8 cellular contexts compared by ENCODE assay signal in genomic region chr17:3843935-3844516, GRCh38. TPM values are rescaled to one million over a fixed set of nuclear protein-coding genes. Genes with fewer than 3 reads are reported as not detected.
DNase-seq lines count a peak whose midpoint lies in the region; ATAC-seq and TF ChIP-seq lines count a peak whose summit lies in the region.

No MANE protein-coding gene starts in this region.

- no peak overlapping the region for H2AK5ac ChIP-seq in IMR-90 (ENCODE audit: low read depth, low read length)

- no peak overlapping the region for H3K23ac ChIP-seq in IMR-90 (ENCODE audit: low read depth, low read length)

- H2BK120ac ChIP-seq in IMR-90 (ENCODE audit: low read depth, low read length): no peak overlapping the region

- no peak overlapping the region for H2BK20ac ChIP-seq in IMR-90 (ENCODE audit: low read depth, low read length)

- H3K4ac ChIP-seq in IMR-90 (ENCODE audit: low read depth, low read length): no peak overlapping the region

- TF ChIP-seq CTCF in IMR-90 (conservative IDR thresholded peaks at IDR 0.05; ENCODE audit: low read depth, low read length) (peak; percentile 48), mammary epithelial cell (conservative IDR thresholded peaks at IDR 0.05 in 1 of 2, IDR thresholded peaks at IDR 0.05 in 1 of 2; ENCODE audit: extremely low read depth in 1 of 2, insufficient read depth in 1 of 2, low read depth in 1 of 2, low read length in 2 of 2) (peak; percentile 81 to 86), uterus (IDR thresholded peaks at IDR 0.05) (no peak)

- in situ Hi-C loops in IMR-90 (cut with MboI; ENCODE audit: low sequenced_read_pairs) (no loop called here), mammary epithelial cell (cut with MboI; ENCODE audit: low sequenced_read_pairs in 2 of 2) (no loop called here)

- DNase-seq in Daoy (ENCODE audit: low read depth) (peak; percentile 46), IMR-90 (no peak), mammary epithelial cell (peak; percentile 38), naive B cell (peak; percentile 35), NCI-H187 treated with DMSO at 0.1 percent for 48 hours (lab: John Stamatoyannopoulos, UW) (no peak), uterus (no peak)
- DNase-seq in T-helper 2 cell treated with Interferon-gamma antibody and Interleukin-4, amounts not matched to agents 5 μg/mL and 100 μg/mL, for 36 hours (ENCODE audit: low spot score): peak; percentile 31

- H2BK15ac ChIP-seq in IMR-90 (ENCODE audit: low read depth, low read length): no peak overlapping the region

- H3K18ac ChIP-seq in IMR-90 (ENCODE audit: low read depth, low read length): no peak overlapping the region

- H3K79me2 ChIP-seq in mammary epithelial cell (ENCODE audit: insufficient read depth, low read length): peaks cover 65% of the 10 kb centered on the region

- no peak overlapping the region for H3K14ac ChIP-seq in IMR-90 (replicated peaks; ENCODE audit: low read depth, low read length)

- CTCF ChIA-PET in IMR-90 (lab: Yijun Ruan, JAX): no interaction called here
- CTCF ChIA-PET in mammary epithelial cell (lab: Charles Lee; ENCODE audit: low non-redundant PET): interaction anchor here (0.6 to 1.0 kb wide), 4 partner anchors 65 to 368 kb away, joined by 3 to 5 read pairs (median 4); partner anchors contain the start of genes ASPA and P2RX5

- peaks cover 26 to 45% of the 10 kb centered on the region in 2 experiments for H3K79me1 ChIP-seq in IMR-90 (ENCODE audit: low read depth in 1 of 2, low read length in 2 of 2)

- POLR2A ChIA-PET in IMR-90 (lab: Charles Lee; ENCODE audit: unreplicated experiment): no interaction called here

- H3K9me3 ChIP-seq in IMR-90 (ENCODE audit: control insufficient read depth, insufficient read depth, low read length): no peaks in the 10 kb centered on the region
- H3K9me3 ChIP-seq in mammary epithelial cell (replicated peaks; ENCODE audit: insufficient read depth, low read length): no peaks in the 10 kb centered on the region
- no peaks in the 10 kb centered on the region for H3K9me3 ChIP-seq in uterus

- H3K27ac Mint-ChIP-seq in T-helper 2 cell treated with Interferon-gamma antibody and Interleukin-4, amounts not matched to agents 5 μg/mL and 100 μg/mL, for 36 hours: peak overlapping the region; percentile 5
- H3K27ac Mint-ChIP-seq in naive B cell: peak overlapping the region in 2 of 6 donors; percentile 23 to 43

- dilution Hi-C loops in IMR-90 (cut with HindIII; ENCODE audit: low sequenced_read_pairs, unreplicated experiment) (no loop called here), mammary epithelial cell (cut with HindIII; ENCODE audit: low sequenced_read_pairs) (no loop called here)

- H4K8ac ChIP-seq in IMR-90 (ENCODE audit: low read depth in 2 of 2, low read length in 2 of 2): no peak overlapping the region

- H3K4me1 Mint-ChIP-seq in T-helper 2 cell treated with Interferon-gamma antibody and Interleukin-4, amounts not matched to agents 5 μg/mL and 100 μg/mL, for 36 hours (ENCODE audit: low read depth): peaks cover 16% of the 10 kb centered on the region
- H3K4me1 Mint-ChIP-seq in naive B cell: peaks cover 15 to 35% (median 19%) of the 10 kb centered on the region in 3 donors

- no peak for ATAC-seq in IMR-90 (ENCODE audit: low read depth)
- no peak for ATAC-seq in naive B cell (ENCODE audit: low read depth in 2 of 2)
- ATAC-seq in GM19328 (IDR thresholded peaks at IDR 0.05; ENCODE audit: unreplicated experiment): no peak

- H3K4me3 Mint-ChIP-seq in T-helper 2 cell treated with Interferon-gamma antibody and Interleukin-4, amounts not matched to agents 5 μg/mL and 100 μg/mL, for 36 hours: peak overlapping the region; percentile 91
- peak overlapping the region; percentile 45 to 99 (median 90) for H3K4me3 Mint-ChIP-seq in naive B cell

- intact Hi-C loops in IMR-90 (cut with micrococcal nuclease): no loop called here
- intact Hi-C loops in mammary epithelial cell (cut with micrococcal nuclease): loop anchor here (1.0 kb wide), 1 partner anchor 63 kb away; no protein-coding TSS in a partner anchor
- intact Hi-C loops in uterus (cut with DNase I; ENCODE audit: low total_unique reads): no loop called here

- no peaks in the 10 kb centered on the region for H3K27me3 Mint-ChIP-seq in T-helper 2 cell treated with Interferon-gamma antibody and Interleukin-4, amounts not matched to agents 5 μg/mL and 100 μg/mL, for 36 hours (ENCODE audit: low read depth)
- peaks cover 0 to 3% (median 0%) of the 10 kb centered on the region in 3 donors for H3K27me3 Mint-ChIP-seq in naive B cell

- WGBS in IMR-90 (ENCODE audit: extremely low coverage in 2 of 2, insufficient read length in 1 of 2), 2 experiments: 60% methylated on average over 1 of the region's 3 CpGs; no CpG with 5 or more reads in 1 of the 2 experiments
- 11% methylated on average over 3 of the region's 3 CpGs for WGBS in mammary epithelial cell (ENCODE audit: low coverage, missing lambda C conversion rate)

- H3K4me2 ChIP-seq in IMR-90 (ENCODE audit: low read depth, low read length) (no peak overlapping the region), mammary epithelial cell (ENCODE audit: insufficient read depth, low read depth, low read length) (peak overlapping the region; percentile 2)

- TF ChIP-seq POLR2A in IMR-90 (IDR thresholded peaks at IDR 0.05; ENCODE audit: low read depth, low read length): no peak
- no peak for TF ChIP-seq POLR2A in uterus (IDR thresholded peaks at IDR 0.05)

- H4K91ac ChIP-seq in IMR-90 (ENCODE audit: insufficient read depth, low read depth, low read length): no peak overlapping the region

- no TSS peak for BruUV-seq in IMR-90 (replicated peaks; lab: Mats Ljungman, UMichigan)
- no TSS peak for BruUV-seq in mammary epithelial cell (replicated peaks; lab: Mats Ljungman, UMichigan)

- H3K9ac ChIP-seq in IMR-90 (ENCODE audit: low read depth, low read length) (no peak overlapping the region), mammary epithelial cell (ENCODE audit: insufficient read depth, low read length) (no peak overlapping the region)

- H3K36me3 ChIP-seq in IMR-90 (ENCODE audit: control insufficient read depth, insufficient read depth, low read length) (peaks cover 22% of the 10 kb centered on the region), mammary epithelial cell (ENCODE audit: insufficient read depth, low read length) (peaks cover 7% of the 10 kb centered on the region), uterus (no peaks in the 10 kb centered on the region)

- H2BK5ac ChIP-seq in IMR-90 (ENCODE audit: low read depth, low read length, poor library complexity, severe bottlenecking): no peak overlapping the region

- H3K4me1 ChIP-seq in IMR-90 (ENCODE audit: control insufficient read depth, insufficient read depth, low read length): peaks cover 3% of the 10 kb centered on the region
- peaks cover 16% of the 10 kb centered on the region for H3K4me1 ChIP-seq in mammary epithelial cell (ENCODE audit: insufficient read depth, low read length)
- no peaks in the 10 kb centered on the region for H3K4me1 ChIP-seq in uterus

- H3K36me3 Mint-ChIP-seq in T-helper 2 cell treated with Interferon-gamma antibody and Interleukin-4, amounts not matched to agents 5 μg/mL and 100 μg/mL, for 36 hours (ENCODE audit: low read depth): peaks cover 41% of the 10 kb centered on the region
- H3K36me3 Mint-ChIP-seq in naive B cell: peaks cover 7% of the 10 kb centered on the region in 2 donors

- H3K9me3 Mint-ChIP-seq in T-helper 2 cell treated with Interferon-gamma antibody and Interleukin-4, amounts not matched to agents 5 μg/mL and 100 μg/mL, for 36 hours: no peaks in the 10 kb centered on the region
- no peaks in the 10 kb centered on the region for H3K9me3 Mint-ChIP-seq in naive B cell

- H2AK9ac ChIP-seq in IMR-90 (replicated peaks; ENCODE audit: low read depth, low read length, poor library complexity): no peak overlapping the region

- H2AFZ ChIP-seq in IMR-90 (replicated peaks; ENCODE audit: low read length, poor library complexity) (no peak overlapping the region), mammary epithelial cell (ENCODE audit: low read depth, low read length) (no peak overlapping the region)

- H3K27ac ChIP-seq in IMR-90 (ENCODE audit: insufficient read depth, low read length) (no peak overlapping the region), mammary epithelial cell (ENCODE audit: insufficient read depth, low read depth, low read length) (no peak overlapping the region), uterus (no peak overlapping the region)

- TF ChIP-seq RAD21 in IMR-90 (IDR thresholded peaks at IDR 0.05; ENCODE audit: low read length): peak; percentile 30

- peaks cover 9% of the 10 kb centered on the region; the same call in 1 of the 2 replicates for H3K9me1 ChIP-seq in IMR-90 (ENCODE audit: insufficient read depth, low read length)

- no peak overlapping the region for H3K56ac ChIP-seq in IMR-90 (ENCODE audit: extremely low read depth, insufficient read depth, low read length)

- H3K4me3 ChIP-seq in IMR-90 (ENCODE audit: insufficient read depth, low read depth, low read length) (no peak overlapping the region), mammary epithelial cell (replicated peaks in 1 of 3; ENCODE audit: insufficient read depth in 1 of 3, low read depth in 2 of 3, low read length in 3 of 3) (no peak overlapping the region), uterus (no peak overlapping the region)

- H3K27me3 ChIP-seq in IMR-90 (ENCODE audit: control insufficient read depth, insufficient read depth, low read length) (no peaks in the 10 kb centered on the region), mammary epithelial cell (ENCODE audit: insufficient read depth, low read length) (no peaks in the 10 kb centered on the region), uterus (no peaks in the 10 kb centered on the region)

- H4K20me1 ChIP-seq in IMR-90 (ENCODE audit: insufficient read depth, low read length) (peaks cover 13% of the 10 kb centered on the region; the same call in 1 of the 2 replicates), mammary epithelial cell (ENCODE audit: insufficient read depth, low read length) (no peaks in the 10 kb centered on the region)

- H4K5ac ChIP-seq in IMR-90 (ENCODE audit: low read depth, low read length): no peak overlapping the region

RNA-seq across cellular contexts. Expression of gene NCBP3, which starts 2.0 kb away (rescaled TPM):
- total RNA-seq in Daoy (2014; rRNA removed; shearing (Covaris generic)): 18.8 and 30.4 TPM in 2 replicates
- 10.8 and 15.6 TPM in 2 replicates for total RNA-seq in IMR-90 (2012; rRNA removed)
- polyA plus RNA-seq in IMR-90 (2012; rRNA removed): 13.5 and 21.0 TPM in 2 replicates
- 2.5 and 4.0 TPM in 2 replicates for polyA plus RNA-seq in IMR-90 (2012; cell fraction: cytosol; rRNA removed)
- 10.1 and 46.4 TPM in 2 replicates for polyA plus RNA-seq in IMR-90 (2012; cell fraction: nucleus; rRNA removed; ENCODE audit: low replicate concordance)
- total RNA-seq in mammary epithelial cell: 10 to 100 TPM; 21.2 to 42.0 TPM
- polyA plus RNA-seq in mammary epithelial cell: 8.5 TPM
- 8.6 TPM for polyA minus RNA-seq in mammary epithelial cell
- 10 to 100 TPM in 5 of 6 donors, 1 to 10 TPM in 1; 9.4 to 34.1 (median 13.2) TPM for polyA plus RNA-seq in naive B cell (ENCODE audit: low read depth in 6 of 6)
- total RNA-seq in uterus: 10 to 100 TPM; 16.5 to 46.7 (median 30.1) TPM

RNA-seq across cellular contexts. Expression of gene ITGAE, which starts 43.0 kb away (rescaled TPM):
- 47.0 and 56.9 TPM in 2 replicates for total RNA-seq in Daoy (2014; rRNA removed; shearing (Covaris generic))
- total RNA-seq in IMR-90 (2012; rRNA removed) (47.8 and 54.1 TPM in 2 replicates), mammary epithelial cell (10 to 100 TPM in 1 of 2 donors, 1 to 10 TPM in 1; 5.7 to 21.3 TPM), uterus (10 to 100 TPM in 2 of 4 donors, 1 to 10 TPM in 2; 2.8 to 46.8 (median 14.2) TPM)
- polyA plus RNA-seq in IMR-90 (2012; rRNA removed) (57.8 and 60.8 TPM in 2 replicates), mammary epithelial cell (51.9 TPM), naive B cell (ENCODE audit: low read depth in 6 of 6) (100 to 1,000 TPM in 5 of 6 donors, 10 to 100 TPM in 1; 93.9 to 177 (median 158) TPM)
- 57.4 and 63.7 TPM in 2 replicates for polyA plus RNA-seq in IMR-90 (2012; cell fraction: cytosol; rRNA removed)
- 15.2 and 56.8 TPM in 2 replicates for polyA plus RNA-seq in IMR-90 (2012; cell fraction: nucleus; rRNA removed; ENCODE audit: low replicate concordance)
- polyA minus RNA-seq in mammary epithelial cell: 11.6 TPM

RNA-seq across cellular contexts. Expression of gene CAMKK1, which starts 48.8 kb away (rescaled TPM):
- 9.6 and 14.4 TPM in 2 replicates for total RNA-seq in Daoy (2014; rRNA removed; shearing (Covaris generic))
- 4.1 and 4.2 TPM in 2 replicates for total RNA-seq in IMR-90 (2012; rRNA removed)
- 7.7 and 8.2 TPM in 2 replicates for polyA plus RNA-seq in IMR-90 (2012; rRNA removed)
- 4.6 and 6.1 TPM in 2 replicates for polyA plus RNA-seq in IMR-90 (2012; cell fraction: cytosol; rRNA removed)
- 18.8 and 32.0 TPM in 2 replicates for polyA plus RNA-seq in IMR-90 (2012; cell fraction: nucleus; rRNA removed; ENCODE audit: low replicate concordance)
- 1 to 10 TPM; 1.8 to 2.0 TPM for total RNA-seq in mammary epithelial cell
- polyA plus RNA-seq in mammary epithelial cell: 2.6 TPM
- polyA minus RNA-seq in mammary epithelial cell: 5.6 TPM
- polyA plus RNA-seq in naive B cell (ENCODE audit: low read depth in 6 of 6): 1 to 10 TPM in 4 of 6 donors, under 1 TPM in 2; 0.69 to 1.4 (median 1.1) TPM
- total RNA-seq in uterus: 10 to 100 TPM in 1 of 4 donors, 1 to 10 TPM in 3; 2.6 to 37.6 (median 6.4) TPM

Comparison
In these comparisons a context has a peak if more than half of its experiments do, and no peak if none do; other contexts are left out.
1. DNase-seq: peak in Daoy (single experiment), T-helper 2 cell treated with Interferon-gamma antibody and Interleukin-4, amounts not matched to agents 5 μg/mL and 100 μg/mL, for 36 hours (single experiment), mammary epithelial cell (single experiment) and naive B cell (single experiment); none in IMR-90 (single experiment), NCI-H187 treated with DMSO at 0.1 percent for 48 hours (single experiment) and uterus (0 of 2).
2. CTCF ChIP-seq: peak in IMR-90 (single experiment) and mammary epithelial cell (2 of 2); none in uterus (0 of 4).